8 cellular contexts compared by ENCODE assay signal in genomic region chr3:8622873-8623725, GRCh38. TPM values are rescaled to one million over a fixed set of nuclear protein-coding genes. Genes with fewer than 3 reads are reported as not detected.
A peak's percentile ranks its signal among the peaks of the same experiment; 100 is the strongest.
DNase-seq lines count a peak whose midpoint lies in the region; ATAC-seq and TF ChIP-seq lines count a peak whose summit lies in the region.

No MANE protein-coding gene starts in this region.

- H3K4me3 Mint-ChIP-seq in endodermal cell: no peak overlapping the region

- DNase-seq in AG08395 (ENCODE audit: low spot score) (peak; percentile 85), NAMALWA (ENCODE audit: low spot score) (peak; percentile 82), endodermal cell (peak; percentile 95), mesenchymal stem cell (peak; percentile 81)
- DNase-seq in stimulated activated naive CD8-positive, alpha-beta T cell treated with anti-CD3 and anti-CD28 coated beads, Interleukin-15, Interleukin-2, amounts not matched to agents 100 U/mL and 50 U/mL, for 24 hours: peak; percentile 56

- H3K18ac ChIP-seq in mesenchymal stem cell (ENCODE audit: low read depth in 1 of 2, low read length in 2 of 2): peak overlapping the region; percentile 28 to 79

- peak overlapping the region; percentile 83 for H3K27ac Mint-ChIP-seq in endodermal cell

- H3K14ac ChIP-seq in mesenchymal stem cell (ENCODE audit: low read length in 2 of 2): peak overlapping the region in 1 of 2 experiments; percentile 31

- no peaks in the 10 kb centered on the region for H3K79me1 ChIP-seq in mesenchymal stem cell (replicated peaks; ENCODE audit: low read length, poor library complexity, severe bottlenecking)

- H3K27me3 Mint-ChIP-seq in endodermal cell (ENCODE audit: insufficient read depth): no peaks in the 10 kb centered on the region

- H3K4me1 Mint-ChIP-seq in endodermal cell: peaks cover 10% of the 10 kb centered on the region

- H3K23ac ChIP-seq in mesenchymal stem cell (ENCODE audit: low read length in 2 of 2): no peak overlapping the region

- peak overlapping the region; percentile 11 for H2AFZ ChIP-seq in mesenchymal stem cell (ENCODE audit: low read depth, low read length)

- H3K4me3 ChIP-seq in GM12875 (ENCODE audit: low read depth, low read length): peak overlapping the region; percentile 40
- H3K4me3 ChIP-seq in WI38 (ENCODE audit: low read depth, low read length): no peak overlapping the region
- H3K4me3 ChIP-seq in endodermal cell (ENCODE audit: low read length): no peak overlapping the region
- H3K4me3 ChIP-seq in mesenchymal stem cell (ENCODE audit: insufficient read depth in 1 of 2, low read depth in 1 of 2, low read length in 2 of 2): peak overlapping the region in 1 of 2 experiments; percentile 57

- peaks cover 25% of the 10 kb centered on the region for H3K36me3 Mint-ChIP-seq in endodermal cell (ENCODE audit: low read depth)

- peak overlapping the region; percentile 84 for H4K91ac ChIP-seq in mesenchymal stem cell (ENCODE audit: low read length)

- H3K27me3 ChIP-seq in endodermal cell (ENCODE audit: control insufficient read depth, insufficient read depth, low read length, poor library complexity, severe bottlenecking) (no peaks in the 10 kb centered on the region), mesenchymal stem cell (ENCODE audit: control insufficient read depth in 1 of 2, insufficient read depth in 1 of 2, low read length in 2 of 2) (peaks cover 0 to 25% of the 10 kb centered on the region in 2 experiments)

- peak overlapping the region; percentile 79 for H4K8ac ChIP-seq in mesenchymal stem cell (ENCODE audit: low read length)

- WGBS in endodermal cell (ENCODE audit: insufficient coverage in 1 of 2, insufficient read length in 1 of 2), 2 experiments: 61 to 65% methylated on average over 14 to 25 of the region's 25 CpGs
- WGBS in mesenchymal stem cell: 55% methylated on average over 24 of the region's 25 CpGs

- no peak overlapping the region for H3K4me2 ChIP-seq in mesenchymal stem cell (ENCODE audit: low read length, poor library complexity, severe bottlenecking)

- ATAC-seq in HG02642 (IDR thresholded peaks at IDR 0.05; ENCODE audit: poor library complexity, unreplicated experiment): peak; percentile 91
- peak; percentile 69 for ATAC-seq in stimulated activated naive CD8-positive, alpha-beta T cell treated with anti-CD3 and anti-CD28 coated beads, Interleukin-15, Interleukin-2, amounts not matched to agents 100 U/mL and 50 U/mL, for 24 hours

- H3K9ac ChIP-seq in endodermal cell (ENCODE audit: extremely low read depth, low read length, poor library complexity, severe bottlenecking) (no peak overlapping the region), mesenchymal stem cell (ENCODE audit: low read length) (peak overlapping the region; percentile 80)

- no peak overlapping the region for H2BK120ac ChIP-seq in mesenchymal stem cell (ENCODE audit: low read depth, low read length)

- H3K4ac ChIP-seq in mesenchymal stem cell (ENCODE audit: low read depth in 1 of 2, low read length in 2 of 2): no peak overlapping the region

- H2BK12ac ChIP-seq in mesenchymal stem cell (ENCODE audit: low read length in 2 of 2): peak overlapping the region; percentile 76 to 94

- no peak overlapping the region for H2BK15ac ChIP-seq in mesenchymal stem cell (ENCODE audit: low read depth, poor library complexity, severe bottlenecking)

- H3K36me3 ChIP-seq in endodermal cell (ENCODE audit: control insufficient read depth, insufficient read depth, low read length): peaks cover 23% of the 10 kb centered on the region
- H3K36me3 ChIP-seq in mesenchymal stem cell (ENCODE audit: control insufficient read depth in 1 of 2, insufficient read depth in 2 of 2, low read depth in 1 of 2, low read length in 2 of 2): no peaks in the 10 kb centered on the region

- peak; percentile 92 for TF ChIP-seq CTCF in GM12875 (IDR thresholded peaks at IDR 0.05; ENCODE audit: borderline replicate concordance, insufficient read depth, low read depth, low read length)
- TF ChIP-seq CTCF in WI38 (IDR thresholded peaks at IDR 0.05; ENCODE audit: low read depth, low read length): peak; percentile 79
- TF ChIP-seq CTCF in endodermal cell (conservative IDR thresholded peaks at IDR 0.05): peak; percentile 99

- H2AK5ac ChIP-seq in mesenchymal stem cell (ENCODE audit: low read length, severe bottlenecking): peak overlapping the region; percentile 55

- no peak overlapping the region for H3K27ac ChIP-seq in endodermal cell (ENCODE audit: low read depth, low read length)
- H3K27ac ChIP-seq in mesenchymal stem cell (ENCODE audit: low read length, poor library complexity, severe bottlenecking): no peak overlapping the region

- peaks cover 8% of the 10 kb centered on the region for H3K4me1 ChIP-seq in endodermal cell (ENCODE audit: control insufficient read depth, insufficient read depth, low read length)
- H3K4me1 ChIP-seq in mesenchymal stem cell (ENCODE audit: control insufficient read depth, insufficient read depth, low read depth, low read length): peaks cover 18% of the 10 kb centered on the region

- H2BK5ac ChIP-seq in mesenchymal stem cell (ENCODE audit: low read depth, low read length, poor library complexity, severe bottlenecking): no peak overlapping the region

- H3K9me3 ChIP-seq in endodermal cell (ENCODE audit: control insufficient read depth, low read length): peaks cover 22% of the 10 kb centered on the region
- peaks cover 5% of the 10 kb centered on the region for H3K9me3 ChIP-seq in mesenchymal stem cell (ENCODE audit: control insufficient read depth, low read length)

- peaks cover 2% of the 10 kb centered on the region for H3K9me3 Mint-ChIP-seq in endodermal cell

RNA-seq across cellular contexts. Expression of gene SSUH2, which starts 21.5 kb away (rescaled TPM):
- total RNA-seq in endodermal cell: 1 to 10 TPM; 5.3 to 7.9 TPM
- 19.1 TPM for polyA plus RNA-seq in endodermal cell (2013, experiment 1 of 2)
- 22.6 TPM for polyA plus RNA-seq in endodermal cell (2013, experiment 2 of 2)
- 0.03 TPM for polyA plus RNA-seq in mesenchymal stem cell (2013, experiment 1 of 2)
- polyA plus RNA-seq in mesenchymal stem cell (2013, experiment 2 of 2): not detected
